8 cellular contexts compared by ENCODE assay signal in genomic region chr10:7666253-7667023, GRCh38. TPM values are rescaled to one million over a fixed set of nuclear protein-coding genes. Genes with fewer than 3 reads are reported as not detected.
A peak's percentile ranks its signal among the peaks of the same experiment; 100 is the strongest.
DNase-seq lines count a peak whose midpoint lies in the region; ATAC-seq and TF ChIP-seq lines count a peak whose summit lies in the region.

ITIH5 (minus strand) TSS chr10:7666966; CDS start chr10:7666892, 74 bp downstream.

- DNase-seq in CD14-positive monocyte (ENCODE audit: low spot score) (no peak), T-cell (no peak), glutamatergic neuron (peak; percentile 29), osteocyte (ENCODE audit: extremely low spot score, unreplicated experiment) (no peak), NCI-H1105 treated with DMSO at 0.1 percent for 48 hours (lab: John Stamatoyannopoulos, UW) (no peak)

- H3K4me1 Mint-ChIP-seq in CD14-positive monocyte: peaks cover 11% of the 10 kb centered on the region
- H3K4me1 Mint-ChIP-seq in T-cell: peaks cover 13 to 18% (median 18%) of the 10 kb centered on the region in 3 donors
- H3K4me1 Mint-ChIP-seq in glutamatergic neuron (ENCODE audit: low read depth, unreplicated experiment): peaks cover 12% of the 10 kb centered on the region
- H3K4me1 Mint-ChIP-seq in osteocyte (ENCODE audit: unreplicated experiment): peaks cover 11% of the 10 kb centered on the region

- H3K36me3 Mint-ChIP-seq in CD14-positive monocyte (peaks cover 0 to 2% of the 10 kb centered on the region in 2 donors), T-cell (no peaks in the 10 kb centered on the region), glutamatergic neuron (ENCODE audit: unreplicated experiment) (no peaks in the 10 kb centered on the region), osteocyte (ENCODE audit: unreplicated experiment) (no peaks in the 10 kb centered on the region)

- H3K27me3 Mint-ChIP-seq in CD14-positive monocyte (ENCODE audit: low read depth in 3 of 3) (peaks cover 49 to 84% (median 60%) of the 10 kb centered on the region in 3 donors), T-cell (peaks cover 49 to 69% of the 10 kb centered on the region in 2 donors), glutamatergic neuron (ENCODE audit: unreplicated experiment) (peaks cover 22% of the 10 kb centered on the region), osteocyte (ENCODE audit: unreplicated experiment) (peaks cover 45% of the 10 kb centered on the region)

- POLR2A ChIA-PET in T-cell (lab: Charles Lee): no interaction called here

- H3K9me3 Mint-ChIP-seq in CD14-positive monocyte: peaks cover 0 to 9% (median 6%) of the 10 kb centered on the region in 7 donors
- no peaks in the 10 kb centered on the region for H3K9me3 Mint-ChIP-seq in T-cell
- peaks cover 2% of the 10 kb centered on the region for H3K9me3 Mint-ChIP-seq in glutamatergic neuron (ENCODE audit: unreplicated experiment)
- H3K9me3 Mint-ChIP-seq in osteocyte (ENCODE audit: unreplicated experiment): no peaks in the 10 kb centered on the region

- TF ChIP-seq CTCF in CD14-positive monocyte (IDR thresholded peaks at IDR 0.05): no peak
- no peak for TF ChIP-seq CTCF in glutamatergic neuron (IDR thresholded peaks at IDR 0.05; ENCODE audit: partially characterized antibody, unreplicated experiment)
- no peak for TF ChIP-seq CTCF in osteocyte (IDR thresholded peaks at IDR 0.05)

- ATAC-seq in T-cell (replicated peaks in 1 of 4) (peak in 3 of 4 experiments; percentile 28 to 37 (median 31)), HG03457 (IDR thresholded peaks at IDR 0.05; ENCODE audit: unreplicated experiment) (no peak), GM18858 (IDR thresholded peaks at IDR 0.05; ENCODE audit: unreplicated experiment) (no peak), GM21529 (IDR thresholded peaks at IDR 0.05; ENCODE audit: unreplicated experiment) (no peak)

- H3K4me3 Mint-ChIP-seq in CD14-positive monocyte: peak within 1 kb of the TSS; percentile 62 to 80
- peak within 1 kb of the TSS; percentile 74 to 95 (median 77) for H3K4me3 Mint-ChIP-seq in T-cell
- H3K4me3 Mint-ChIP-seq in glutamatergic neuron (ENCODE audit: unreplicated experiment): peak within 1 kb of the TSS; percentile 86
- peak within 1 kb of the TSS; percentile 52 for H3K4me3 Mint-ChIP-seq in osteocyte (ENCODE audit: unreplicated experiment)

- CTCF ChIA-PET in T-cell (lab: Charles Lee): no interaction called here

- intact Hi-C loops in CD14-positive monocyte (cut with micrococcal nuclease): no loop called here

- H3K27ac Mint-ChIP-seq in CD14-positive monocyte (no peak within 1 kb of the TSS), T-cell (no peak within 1 kb of the TSS), glutamatergic neuron (ENCODE audit: unreplicated experiment) (no peak within 1 kb of the TSS), osteocyte (ENCODE audit: unreplicated experiment) (no peak within 1 kb of the TSS)

RNA-seq across cellular contexts. Expression of gene ITIH5, which starts in this region (rescaled TPM):
- polyA plus RNA-seq in CD14-positive monocyte: not detected
- total RNA-seq in T-cell: under 1 TPM in 2 of 5 donors, not detected in 3; 0.13 to 0.22 TPM
- 0.29 TPM for total RNA-seq in glutamatergic neuron (ENCODE audit: unreplicated experiment)
- 0.35 and 0.39 TPM in 2 replicates for total RNA-seq in osteocyte

Comparison
In these comparisons a context has a peak if more than half of its experiments do, and no peak if none do; other contexts are left out.
1. Peak in ATAC-seq in T-cell; RNA of the gene not detected or under 1 TPM.
2. Peak in DNase-seq in glutamatergic neuron; RNA of the gene not detected or under 1 TPM.